Comparison of ENCODE assay signal across 14 cellular contexts in genomic region chr1:109373051-109373593, GRCh38. TPM values are rescaled to one million over a fixed set of nuclear protein-coding genes. Genes with fewer than 3 reads are reported as not detected.
DNase-seq lines count a peak whose midpoint lies in the region; ATAC-seq and TF ChIP-seq lines count a peak whose summit lies in the region.
"Had no signal": no experiment of that assay in that cellular context is flagged by ENCODE, and none has a peak within 500 bp of the region (broad histone marks: within the 10 kb centered on the region; RNA-seq: fewer than 3 reads in every experiment).

No MANE protein-coding gene starts in this region.

- H2BK5ac ChIP-seq in IMR-90 (ENCODE audit: low read depth, low read length, poor library complexity, severe bottlenecking), result peak overlapping the region; percentile 54

- DNase-seq in IMR-90 (no peak), hepatocyte (ENCODE audit: low spot score) (no peak), substantia nigra (lab: John Stamatoyannopoulos, UW) (peak in 2 of 49 donors; percentile 18 to 31), DMS 273 (lab: John Stamatoyannopoulos, UW; ENCODE audit: unreplicated experiment) (no peak)
- no peak for DNase-seq in activated T-helper 2 cell treated with anti-CD3 and anti-CD28 coated beads, Interferon-gamma antibody, Interleukin-2, Interleukin-4, amounts not matched to agents 10 μg/mL and 5 μg/mL and 100 μg/mL, durations not matched to agents 14 hours and 24 hours and 36 hours (ENCODE audit: low spot score)
- no peak for DNase-seq in stimulated activated naive CD4-positive, alpha-beta T cell treated with Interleukin-2 at 50 U/mL for 16 hours (lab: John Stamatoyannopoulos, UW)
- DNase-seq: Calu3; glutamatergic neuron; NCI-H1694 treated with DMSO at 0.1 percent for 48 hours; stimulated activated naive B cell treated with anti-CD40 and anti-IgM and Interleukin-4, amounts not matched to agents 10 μg/mL and 1 μg/mL and 100 μg/mL, for 72 hours had no signal

- H2BK120ac ChIP-seq in IMR-90 (ENCODE audit: low read depth, low read length), result peak overlapping the region; percentile 86

- H3K4me3 ChIP-seq in IMR-90 (ENCODE audit: insufficient read depth, low read depth, low read length), result no peak overlapping the region
- no peak overlapping the region for H3K4me3 ChIP-seq in hepatocyte

- H3K27ac Mint-ChIP-seq in activated T-helper 2 cell treated with anti-CD3 and anti-CD28 coated beads, Interferon-gamma antibody, Interleukin-2, Interleukin-4, amounts not matched to agents 10 μg/mL and 5 μg/mL and 100 μg/mL, durations not matched to agents 14 hours and 24 hours and 36 hours, result peak overlapping the region; percentile 67
- H3K27ac Mint-ChIP-seq: activated naive CD8-positive, alpha-beta T cell; IgD-negative memory B cell; stimulated activated naive B cell treated with anti-CD40 and anti-IgM and Interleukin-4, amounts not matched to agents 10 μg/mL and 1 μg/mL and 100 μg/mL, for 72 hours had no signal

- H3K18ac ChIP-seq in IMR-90 (ENCODE audit: low read depth, low read length), result peak overlapping the region; percentile 30

- no peak overlapping the region for H2AK9ac ChIP-seq in IMR-90 (replicated peaks; ENCODE audit: low read depth, low read length, poor library complexity)

- peak overlapping the region; percentile 44; the same call in 1 of the 2 replicates for H3K23ac ChIP-seq in IMR-90 (ENCODE audit: low read depth, low read length)

- TF ChIP-seq POLR2A in IMR-90 (IDR thresholded peaks at IDR 0.05; ENCODE audit: low read depth, low read length), result no peak

- peaks cover 51% of the 10 kb centered on the region for H3K4me1 Mint-ChIP-seq in activated T-helper 2 cell treated with anti-CD3 and anti-CD28 coated beads, Interferon-gamma antibody, Interleukin-2, Interleukin-4, amounts not matched to agents 10 μg/mL and 5 μg/mL and 100 μg/mL, durations not matched to agents 14 hours and 24 hours and 36 hours (ENCODE audit: low read depth)

- CTCF ChIA-PET in IMR-90 (lab: Yijun Ruan, JAX), result interaction anchor here (0.6 kb wide), 1 partner anchor 620 kb away, joined by 6 read pairs; no protein-coding TSS in a partner anchor

- no peak for TF ChIP-seq RAD21 in IMR-90 (IDR thresholded peaks at IDR 0.05; ENCODE audit: low read length)

- in situ Hi-C loops in IMR-90 (cut with MboI; ENCODE audit: low sequenced_read_pairs), result no loop called here

- H3K36me3 Mint-ChIP-seq in activated T-helper 2 cell treated with anti-CD3 and anti-CD28 coated beads, Interferon-gamma antibody, Interleukin-2, Interleukin-4, amounts not matched to agents 10 μg/mL and 5 μg/mL and 100 μg/mL, durations not matched to agents 14 hours and 24 hours and 36 hours (ENCODE audit: low read depth), result peaks cover 3% of the 10 kb centered on the region
- H3K36me3 Mint-ChIP-seq: IgD-negative memory B cell; stimulated activated naive B cell treated with anti-CD40 and anti-IgM and Interleukin-4, amounts not matched to agents 10 μg/mL and 1 μg/mL and 100 μg/mL, for 72 hours had no signal

- BruUV-seq in IMR-90 (replicated peaks; lab: Mats Ljungman, UMichigan), result no TSS peak

- H4K91ac ChIP-seq in IMR-90 (ENCODE audit: insufficient read depth, low read depth, low read length), result peak overlapping the region; percentile 81

- TF ChIP-seq CTCF in IMR-90 (conservative IDR thresholded peaks at IDR 0.05; ENCODE audit: low read depth, low read length) (no peak), hepatocyte (IDR thresholded peaks at IDR 0.05; ENCODE audit: poor library complexity) (no peak)

- H3K27ac ChIP-seq in IMR-90 (ENCODE audit: insufficient read depth, low read length) (peak overlapping the region; percentile 87), hepatocyte (peak overlapping the region; percentile 62), substantia nigra (ENCODE audit: low read depth, low read length, poor library complexity, severe bottlenecking) (peak overlapping the region; percentile 43)

- peak overlapping the region; percentile 72; the same call in 2 of the 3 replicates for H2BK15ac ChIP-seq in IMR-90 (ENCODE audit: low read depth, low read length)

- POLR2A ChIA-PET in IMR-90 (lab: Charles Lee; ENCODE audit: unreplicated experiment), result no interaction called here

- H4K5ac ChIP-seq in IMR-90 (ENCODE audit: low read depth, low read length), result peak overlapping the region; percentile 66

- H3K9me2 ChIP-seq in hepatocyte (replicated peaks; ENCODE audit: insufficient read depth), result no peaks in the 10 kb centered on the region

- dilution Hi-C loops in IMR-90 (cut with HindIII; ENCODE audit: low sequenced_read_pairs, unreplicated experiment), result no loop called here

- ATAC-seq in IMR-90 (ENCODE audit: low read depth) (no peak), GM19452 (IDR thresholded peaks at IDR 0.05; ENCODE audit: unreplicated experiment) (no peak)
- ATAC-seq: SK-N-SH treated with all-trans-retinoic acid at 6 μM for 48 hours; stimulated activated naive B cell treated with anti-CD40 and anti-IgM and Interleukin-4, amounts not matched to agents 10 μg/mL and 1 μg/mL and 100 μg/mL, for 72 hours had no signal

- peak overlapping the region; percentile 87 for H2AK5ac ChIP-seq in IMR-90 (ENCODE audit: low read depth, low read length)

- peak overlapping the region; percentile 76 for H3K4ac ChIP-seq in IMR-90 (ENCODE audit: low read depth, low read length)

- no peaks in the 10 kb centered on the region for H3K9me3 ChIP-seq in IMR-90 (ENCODE audit: control insufficient read depth, insufficient read depth, low read length)
- no peaks in the 10 kb centered on the region for H3K9me3 ChIP-seq in hepatocyte (ENCODE audit: low read depth)

- H2AFZ ChIP-seq in IMR-90 (replicated peaks; ENCODE audit: low read length, poor library complexity) (no peak overlapping the region), hepatocyte (no peak overlapping the region)

- peak overlapping the region; percentile 10; the same call in 1 of the 2 replicates for H3K14ac ChIP-seq in IMR-90 (replicated peaks; ENCODE audit: low read depth, low read length)

- H3K27me3 Mint-ChIP-seq in activated T-helper 2 cell treated with anti-CD3 and anti-CD28 coated beads, Interferon-gamma antibody, Interleukin-2, Interleukin-4, amounts not matched to agents 10 μg/mL and 5 μg/mL and 100 μg/mL, durations not matched to agents 14 hours and 24 hours and 36 hours (ENCODE audit: low read depth), result peaks cover 4% of the 10 kb centered on the region
- H3K27me3 Mint-ChIP-seq: activated naive CD8-positive, alpha-beta T cell had no signal

- no peaks in the 10 kb centered on the region for H3K9me3 Mint-ChIP-seq in activated T-helper 2 cell treated with anti-CD3 and anti-CD28 coated beads, Interferon-gamma antibody, Interleukin-2, Interleukin-4, amounts not matched to agents 10 μg/mL and 5 μg/mL and 100 μg/mL, durations not matched to agents 14 hours and 24 hours and 36 hours
- H3K9me3 Mint-ChIP-seq: stimulated activated naive B cell treated with anti-CD40 and anti-IgM and Interleukin-4, amounts not matched to agents 10 μg/mL and 1 μg/mL and 100 μg/mL, for 72 hours had no signal

- H2BK20ac ChIP-seq in IMR-90 (ENCODE audit: low read depth, low read length), result peak overlapping the region; percentile 73

- H3K27me3 ChIP-seq in IMR-90 (ENCODE audit: control insufficient read depth, insufficient read depth, low read length) (no peaks in the 10 kb centered on the region), hepatocyte (no peaks in the 10 kb centered on the region)

- intact Hi-C loops in IMR-90 (cut with micrococcal nuclease), result no loop called here
- intact Hi-C loops in activated T-helper 2 cell treated with anti-CD3 and anti-CD28 coated beads, Interferon-gamma antibody, Interleukin-2, Interleukin-4, amounts not matched to agents 10 μg/mL and 5 μg/mL and 100 μg/mL, durations not matched to agents 14 hours and 24 hours and 36 hours (cut with micrococcal nuclease), result loop anchor here (5.0 kb wide), 1 partner anchor 256 kb away; no protein-coding TSS in a partner anchor

- peak overlapping the region; percentile 31 to 69; a peak in 3 of 4 replicates for H4K8ac ChIP-seq in IMR-90 (ENCODE audit: low read depth in 2 of 2, low read length in 2 of 2)

- no peaks in the 10 kb centered on the region for H4K20me1 ChIP-seq in IMR-90 (ENCODE audit: insufficient read depth, low read length)
- no peaks in the 10 kb centered on the region for H4K20me1 ChIP-seq in hepatocyte (ENCODE audit: insufficient read depth, poor library complexity, severe bottlenecking)

- 67% methylated on average over 2 of the region's 7 CpGs; no CpG with 5 or more reads in 1 of the 2 experiments for WGBS in IMR-90 (ENCODE audit: extremely low coverage in 2 of 2, insufficient read length in 1 of 2), 2 experiments
- 70% methylated on average over 7 of the region's 7 CpGs for WGBS in hepatocyte (ENCODE audit: low lambda C conversion rate, missing lambda C conversion rate)

- H3K9ac ChIP-seq in IMR-90 (ENCODE audit: low read depth, low read length), result no peak overlapping the region

- H3K36me3 ChIP-seq in IMR-90 (ENCODE audit: control insufficient read depth, insufficient read depth, low read length), result no peaks in the 10 kb centered on the region
- no peaks in the 10 kb centered on the region for H3K36me3 ChIP-seq in hepatocyte (replicated peaks; ENCODE audit: insufficient read depth, low read depth)

- no peak overlapping the region for H3K4me3 Mint-ChIP-seq in activated T-helper 2 cell treated with anti-CD3 and anti-CD28 coated beads, Interferon-gamma antibody, Interleukin-2, Interleukin-4, amounts not matched to agents 10 μg/mL and 5 μg/mL and 100 μg/mL, durations not matched to agents 14 hours and 24 hours and 36 hours (ENCODE audit: low read depth)
- H3K4me3 Mint-ChIP-seq: activated naive CD8-positive, alpha-beta T cell; IgD-negative memory B cell; stimulated activated naive B cell treated with anti-CD40 and anti-IgM and Interleukin-4, amounts not matched to agents 10 μg/mL and 1 μg/mL and 100 μg/mL, for 72 hours had no signal

- H3K56ac ChIP-seq in IMR-90 (ENCODE audit: extremely low read depth, insufficient read depth, low read length), result no peak overlapping the region

- peaks cover 21% of the 10 kb centered on the region for H3K9me1 ChIP-seq in IMR-90 (ENCODE audit: insufficient read depth, low read length)

- H3K79me1 ChIP-seq in IMR-90 (ENCODE audit: low read depth in 1 of 2, low read length in 2 of 2), result peaks cover 28 to 61% of the 10 kb centered on the region in 2 experiments

- no peak overlapping the region for H3K4me2 ChIP-seq in IMR-90 (ENCODE audit: low read depth, low read length)
- peak overlapping the region; percentile 62 for H3K4me2 ChIP-seq in hepatocyte

- H3K4me1 ChIP-seq in IMR-90 (ENCODE audit: control insufficient read depth, insufficient read depth, low read length), result peaks cover 27% of the 10 kb centered on the region
- H3K4me1 ChIP-seq in hepatocyte (ENCODE audit: insufficient read depth), result peaks cover 25% of the 10 kb centered on the region

- peaks cover 66% of the 10 kb centered on the region for H3K79me2 ChIP-seq in hepatocyte

RNA-seq across cellular contexts. Expression of gene SORT1, which starts 24.6 kb away (rescaled TPM):
- total RNA-seq in IMR-90 (2012; rRNA removed) (16.7 and 18.9 TPM in 2 replicates), hepatocyte (59.3 and 66.3 TPM in 2 replicates)
- polyA plus RNA-seq in IMR-90 (2012; rRNA removed) (13.7 and 15.8 TPM in 2 replicates), hepatocyte (34.4 and 43.7 TPM in 2 replicates)
- 6.4 and 8.4 TPM in 2 replicates for polyA plus RNA-seq in IMR-90 (2012; cell fraction: cytosol; rRNA removed)
- polyA plus RNA-seq in IMR-90 (2012; cell fraction: nucleus; rRNA removed; ENCODE audit: low replicate concordance), result 4.3 and 13.9 TPM in 2 replicates
- total RNA-seq in activated T-helper 2 cell treated with anti-CD3 and anti-CD28 coated beads, Interferon-gamma antibody, Interleukin-2, Interleukin-4, amounts not matched to agents 10 μg/mL and 5 μg/mL and 100 μg/mL, durations not matched to agents 14 hours and 24 hours and 36 hours, result 1.1 and 1.9 TPM in 2 replicates

RNA-seq across cellular contexts. Expression of gene PSMA5, which starts 53.1 kb away (rescaled TPM):
- total RNA-seq in IMR-90 (2012; rRNA removed), result 75.5 and 83.9 TPM in 2 replicates
- polyA plus RNA-seq in IMR-90 (2012; rRNA removed), result 107 TPM in 2 replicates
- 39.5 and 60.3 TPM in 2 replicates for polyA plus RNA-seq in IMR-90 (2012; cell fraction: cytosol; rRNA removed)
- polyA plus RNA-seq in IMR-90 (2012; cell fraction: nucleus; rRNA removed; ENCODE audit: low replicate concordance), result 11.0 and 46.7 TPM in 2 replicates
- 257 and 281 TPM in 2 replicates for total RNA-seq in activated T-helper 2 cell treated with anti-CD3 and anti-CD28 coated beads, Interferon-gamma antibody, Interleukin-2, Interleukin-4, amounts not matched to agents 10 μg/mL and 5 μg/mL and 100 μg/mL, durations not matched to agents 14 hours and 24 hours and 36 hours
- total RNA-seq in hepatocyte, result 50.5 and 64.4 TPM in 2 replicates
- polyA plus RNA-seq in hepatocyte, result 83.1 and 90.1 TPM in 2 replicates
